ENCODE assay signal across 18 cellular contexts in the genomic region with DNA sequence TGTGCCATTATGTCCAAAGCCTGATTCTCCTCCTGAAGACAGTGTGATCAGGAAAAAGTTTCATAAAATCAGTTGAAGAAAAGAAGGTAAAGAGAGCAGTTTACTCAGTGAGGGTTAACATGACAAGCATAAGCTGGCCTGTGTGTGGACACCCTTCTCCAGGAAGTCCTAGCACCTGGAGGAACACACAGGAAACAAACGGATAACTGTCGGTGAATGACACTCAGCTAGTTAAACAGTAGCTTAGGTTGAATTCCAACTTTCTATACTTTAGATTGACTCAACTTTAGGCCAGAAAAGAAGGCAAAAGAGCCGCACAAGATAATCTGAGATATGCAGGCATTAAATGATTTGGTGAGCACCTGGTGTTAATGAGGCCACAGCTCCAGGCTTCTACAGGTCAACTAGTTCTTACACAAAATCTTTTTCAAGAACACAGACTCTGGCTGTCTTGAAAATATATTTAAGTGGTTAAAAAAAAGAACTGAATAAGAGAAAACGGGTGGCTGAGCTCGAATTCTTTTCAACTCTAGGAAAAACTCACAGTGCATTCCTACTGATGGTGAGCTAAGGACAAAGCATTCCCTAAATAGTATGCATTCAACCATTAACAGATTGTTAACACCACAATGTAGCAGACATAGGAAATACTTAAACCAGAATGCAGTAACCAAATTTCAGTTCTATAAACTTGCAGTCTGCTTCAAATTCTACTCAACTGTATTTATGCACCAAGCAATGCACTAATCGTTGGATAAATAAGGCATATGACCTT. TPM values are rescaled to one million over a fixed set of nuclear protein-coding genes. Genes with fewer than 3 reads are reported as not detected.
DNase-seq lines count a peak whose midpoint lies in the region; ATAC-seq and TF ChIP-seq lines count a peak whose summit lies in the region.
"Had no signal": no experiment of that assay in that cellular context is flagged by ENCODE, and none has a peak within 500 bp of the region (broad histone marks: within the 10 kb centered on the region; RNA-seq: fewer than 3 reads in every experiment).

No MANE protein-coding gene starts in this region.

- no peak overlapping the region for H2BK15ac ChIP-seq in mesenchymal stem cell (ENCODE audit: low read depth, poor library complexity, severe bottlenecking)

- no TSS peak for BruUV-seq in Panc1 (replicated peaks; lab: Mats Ljungman, UMichigan)

- TF ChIP-seq CTCF in Panc1 (IDR thresholded peaks at IDR 0.05): no peak
- no peak for TF ChIP-seq CTCF in upper lobe of right lung (IDR thresholded peaks at IDR 0.05)

- CTCF ChIA-PET in Panc1 (lab: Charles Lee): no interaction called here

- H3K4me3 ChIP-seq in Panc1 (ENCODE audit: low read depth in 2 of 2, low read length in 2 of 2) (no peak overlapping the region), mesenchymal stem cell (ENCODE audit: insufficient read depth in 1 of 2, low read depth in 1 of 2, low read length in 2 of 2) (no peak overlapping the region), upper lobe of right lung (no peak overlapping the region)
- H3K4me3 ChIP-seq: BLaER1, GM23248, left ventricle myocardium inferior, psoas muscle, tibial nerve had no signal

- no peak overlapping the region for H2BK120ac ChIP-seq in mesenchymal stem cell (ENCODE audit: low read depth, low read length)

- no peaks in the 10 kb centered on the region for H3K36me3 ChIP-seq in Panc1 (ENCODE audit: control insufficient read depth, insufficient read depth, low read length)
- H3K36me3 ChIP-seq in mesenchymal stem cell (ENCODE audit: control insufficient read depth in 1 of 2, insufficient read depth in 2 of 2, low read depth in 1 of 2, low read length in 2 of 2): no peaks in the 10 kb centered on the region
- H3K36me3 ChIP-seq in upper lobe of right lung: no peaks in the 10 kb centered on the region
- H3K36me3 ChIP-seq: BLaER1, left ventricle myocardium inferior, tibial nerve had no signal

- no peak overlapping the region for H3K4ac ChIP-seq in mesenchymal stem cell (ENCODE audit: low read depth in 1 of 2, low read length in 2 of 2)

- H3K27ac ChIP-seq in Panc1 (ENCODE audit: low read length) (peak overlapping the region; percentile 23; the same call in 1 of the 2 replicates), mesenchymal stem cell (ENCODE audit: low read length, poor library complexity, severe bottlenecking) (peak overlapping the region; percentile 96), upper lobe of right lung (no peak overlapping the region)
- H3K27ac ChIP-seq: BLaER1, GM23248, left ventricle myocardium inferior, psoas muscle had no signal

- no peak overlapping the region for H2AFZ ChIP-seq in mesenchymal stem cell (ENCODE audit: low read depth, low read length)
- H2AFZ ChIP-seq: GM23248 had no signal

- no peak overlapping the region for H3K18ac ChIP-seq in mesenchymal stem cell (ENCODE audit: low read depth in 1 of 2, low read length in 2 of 2)

- H3K23ac ChIP-seq in mesenchymal stem cell (ENCODE audit: low read length in 2 of 2): no peak overlapping the region

- no peak overlapping the region for H2AK5ac ChIP-seq in mesenchymal stem cell (ENCODE audit: low read length, severe bottlenecking)

- H4K8ac ChIP-seq in mesenchymal stem cell (ENCODE audit: low read length): no peak overlapping the region

- H3K9ac ChIP-seq in mesenchymal stem cell (ENCODE audit: low read length): no peak overlapping the region
- H3K9ac ChIP-seq: BLaER1, GM23248 had no signal

- in situ Hi-C loops in Panc1 (cut with HindIII; ENCODE audit: low pct_unique_long_range_greater_than_20kb, low sequenced_read_pairs): no loop called here

- intact Hi-C loops in Panc1 (cut with micrococcal nuclease; ENCODE audit: unreplicated experiment) (loop anchor here (5.0 kb wide), 1 partner anchor 178 kb away; no protein-coding TSS in a partner anchor), upper lobe of right lung (cut with DNase I) (no loop called here), left cardiac atrium (cut with DNase I) (no loop called here)

- ATAC-seq in Panc1 (no peak), upper lobe of right lung (peak; percentile 65), left cardiac atrium (no peak)
- ATAC-seq: psoas muscle; stimulated activated memory B cell treated with anti-CD40 and anti-IgM and Interleukin-4, amounts not matched to agents 10 μg/mL and 1 μg/mL and 100 μg/mL, for 72 hours had no signal

- no peaks in the 10 kb centered on the region for H3K79me1 ChIP-seq in mesenchymal stem cell (replicated peaks; ENCODE audit: low read length, poor library complexity, severe bottlenecking)

- 54% methylated on average over 5 of the region's 6 CpGs for WGBS in mesenchymal stem cell

- H3K4me2 ChIP-seq in mesenchymal stem cell (ENCODE audit: low read length, poor library complexity, severe bottlenecking): peak overlapping the region; percentile 14
- H3K4me2 ChIP-seq: BLaER1 had no signal

- no peaks in the 10 kb centered on the region; the same call in 1 of the 2 replicates for H3K4me1 ChIP-seq in Panc1 (ENCODE audit: control insufficient read depth, insufficient read depth, low read length)
- H3K4me1 ChIP-seq in mesenchymal stem cell (ENCODE audit: control insufficient read depth, insufficient read depth, low read depth, low read length): no peaks in the 10 kb centered on the region
- H3K4me1 ChIP-seq in upper lobe of right lung: peaks cover 7% of the 10 kb centered on the region
- H3K4me1 ChIP-seq: BLaER1, left ventricle myocardium inferior, psoas muscle had no signal

- H3K27me3 ChIP-seq in Panc1 (ENCODE audit: control insufficient read depth, insufficient read depth, low read length) (no peaks in the 10 kb centered on the region), mesenchymal stem cell (ENCODE audit: control insufficient read depth in 1 of 2, insufficient read depth in 1 of 2, low read length in 2 of 2) (no peaks in the 10 kb centered on the region), upper lobe of right lung (no peaks in the 10 kb centered on the region)
- H3K27me3 ChIP-seq: BLaER1, tibial nerve had no signal

- peak overlapping the region; percentile 88 for H2BK5ac ChIP-seq in mesenchymal stem cell (ENCODE audit: low read depth, low read length, poor library complexity, severe bottlenecking)

- no peak overlapping the region for H2BK12ac ChIP-seq in mesenchymal stem cell (ENCODE audit: low read length in 2 of 2)

- no peaks in the 10 kb centered on the region for H3K9me3 ChIP-seq in Panc1 (ENCODE audit: control insufficient read depth, insufficient read depth, low read depth, low read length)
- H3K9me3 ChIP-seq in mesenchymal stem cell (ENCODE audit: control insufficient read depth, low read length): peaks cover 12% of the 10 kb centered on the region
- H3K9me3 ChIP-seq in upper lobe of right lung: no peaks in the 10 kb centered on the region
- H3K9me3 ChIP-seq: left ventricle myocardium inferior, psoas muscle, tibial nerve had no signal

- no peak for DNase-seq in Panc1 (ENCODE audit: low read depth, low spot score)
- DNase-seq in glomerular visceral epithelial cell (ENCODE audit: extremely low spot score): peak; percentile 35
- DNase-seq in mesenchymal stem cell: no peak
- no peak for DNase-seq in upper lobe of right lung
- DNase-seq in left cardiac atrium: no peak
- no peak for DNase-seq in globus pallidus (ENCODE audit: low spot score)
- no peak for DNase-seq in activated CD8-positive, alpha-beta memory T cell treated with anti-CD3 and anti-CD28 coated beads, Interleukin-2, amount 50 U/mL, for 48 hours
- DNase-seq: activated CD4-positive, alpha-beta T cell treated with anti-CD3 and anti-CD28 coated beads for 1 hour; activated naive CD4-positive, alpha-beta T cell treated with anti-CD3 and anti-CD28 coated beads for 36 hours; GM23248; left ventricle myocardium inferior; NCI-H526; psoas muscle; T-helper 9 cell had no signal

- no peak overlapping the region for H4K91ac ChIP-seq in mesenchymal stem cell (ENCODE audit: low read length)

- no peak overlapping the region for H3K14ac ChIP-seq in mesenchymal stem cell (ENCODE audit: low read length in 2 of 2)

- POLR2A ChIA-PET in Panc1 (lab: Charles Lee): no interaction called here

RNA-seq across cellular contexts. Expression of gene TSPAN8, which starts 56.9 kb away (rescaled TPM):
- 4.2 TPM for total RNA-seq in Panc1 (2021; ENCODE audit: unreplicated experiment)
- 2.0 TPM for polyA plus RNA-seq in Panc1 (2012; ENCODE audit: insufficient read length)
- not detected for polyA plus RNA-seq in mesenchymal stem cell (2013, experiment 1 of 2)
- not detected for polyA plus RNA-seq in mesenchymal stem cell (2013, experiment 2 of 2)
- total RNA-seq in upper lobe of right lung: 11.2 TPM
- 1 to 10 TPM in 1 of 2 donors, under 1 TPM in 1; 0.68 to 1.2 TPM for total RNA-seq in left cardiac atrium
- total RNA-seq: activated naive CD4-positive, alpha-beta T cell treated with anti-CD3 and anti-CD28 coated beads for 36 hours; GM23248; OCI-LY7 had no signal
- polyA plus RNA-seq: GM23248 had no signal
